In genomic region chr1:154616659-154617345, GRCh38 we compare ENCODE assay signal across 1 cellular context.
TF ChIP-seq lines count a peak whose summit lies in the region.

No MANE protein-coding gene starts in this region.

TF ChIP-seq in endothelial cell of umbilical vein, 7 proteins besides CTCF, POLR2A, EP300 and RAD21:
- no peak for TF ChIP-seq EZH2 (IDR thresholded peaks at IDR 0.05; ENCODE audit: borderline replicate concordance, low read depth, low read length, severe bottlenecking)
- TF ChIP-seq MYC (IDR thresholded peaks at IDR 0.05; ENCODE audit: low read depth, low read length) = no peak
- peak; percentile 19 for TF ChIP-seq FOS (IDR thresholded peaks at IDR 0.05; ENCODE audit: borderline replicate concordance, insufficient read depth, low read length)
- TF ChIP-seq GATA2 (IDR thresholded peaks at IDR 0.05; ENCODE audit: insufficient read depth, insufficient read length, low read depth, low read length) = peak; percentile 66
- TF ChIP-seq POLR2AphosphoS5 (IDR thresholded peaks at IDR 0.05; ENCODE audit: insufficient read depth, low read depth, low read length) = no peak
